ENCODE assay signal across 29 cellular contexts in the genomic region with DNA sequence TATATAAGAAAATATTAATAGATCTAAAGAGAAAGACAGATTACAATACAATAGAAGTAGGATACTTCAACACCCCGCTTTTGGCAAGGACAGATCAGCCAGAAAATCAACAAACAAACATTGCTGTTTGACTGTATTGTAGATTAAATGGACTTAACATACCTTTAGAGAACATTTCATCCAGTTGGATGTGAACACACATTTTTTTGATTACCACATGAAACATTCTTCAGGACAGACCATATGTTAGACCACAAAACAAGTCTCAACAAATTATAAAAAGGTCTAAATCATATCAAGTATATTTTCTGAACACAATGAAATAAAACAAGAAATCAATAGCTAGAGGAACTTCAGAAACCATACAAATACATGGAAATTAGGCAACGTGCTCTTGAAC.
"Had no signal": no experiment of that assay in that cellular context is flagged by ENCODE, and none has a peak within 500 bp of the region (broad histone marks: within the 10 kb centered on the region; RNA-seq: fewer than 3 reads in every experiment).

No MANE protein-coding gene starts in this region.

- H3K27ac ChIP-seq: dorsolateral prefrontal cortex, epithelial cell of prostate, neural progenitor cell, parathyroid adenoma, right lobe of liver, suprapubic skin, transverse colon, upper lobe of right lung, uterus had no signal

- DNase-seq: cerebellar nuclear complex; dorsolateral prefrontal cortex; effector CD4-positive, alpha-beta T cell; glutamatergic neuron; hypothalamus; immature natural killer cell; kidney; mesendoderm; midbrain; naive thymus-derived CD4-positive, alpha-beta T cell; right lobe of liver; stimulated activated CD4-positive, alpha-beta T cell treated with anti-CD3 and anti-CD28 coated beads, Interleukin-12 subunit alpha, Interleukin-12 subunit beta, amount 100 ng/mL, for 4 hours; stimulated activated CD4-positive, alpha-beta T cell treated with anti-CD3 and anti-CD28 coated beads, Interleukin-1b, Interleukin-23, amount 100 ng/mL, for 48 hours; stimulated activated CD4-positive, alpha-beta T cell treated with anti-CD3 and anti-CD28 coated beads, Interleukin-4, amount 100 ng/mL, for 1 hour; stimulated activated CD8-positive, alpha-beta memory T cell treated with anti-CD3 and anti-CD28 coated beads, Interleukin-4, amount 100 ng/mL, for 48 hours; stimulated activated naive CD4-positive, alpha-beta T cell; stimulated activated naive CD8-positive, alpha-beta T cell treated with anti-CD3 and anti-CD28 coated beads, Interleukin-15, amount 100 ng/mL, for 72 hours; transverse colon; upper lobe of right lung; uterus had no signal

- H3K9ac ChIP-seq: neural progenitor cell, parathyroid adenoma had no signal

- FAIRE-seq: kidney had no signal

- H3K4me3 ChIP-seq: dorsolateral prefrontal cortex, neural progenitor cell, right lobe of liver, smooth muscle cell, suprapubic skin, transverse colon, upper lobe of right lung, uterus had no signal

- H3K27me3 Mint-ChIP-seq: naive thymus-derived CD4-positive, alpha-beta T cell; progenitor cell of endocrine pancreas; stimulated activated naive CD8-positive, alpha-beta T cell treated with anti-CD3 and anti-CD28 coated beads, Interleukin-15, amount 100 ng/mL, for 72 hours had no signal

- H2AFZ ChIP-seq: neural progenitor cell, parathyroid adenoma had no signal

- ATAC-seq: esophagus mucosa; left lobe of liver; naive thymus-derived CD4-positive, alpha-beta T cell; right lobe of liver; stimulated activated naive CD8-positive, alpha-beta T cell treated with anti-CD3 and anti-CD28 coated beads, Interleukin-15, amount 100 ng/mL, for 72 hours; upper lobe of right lung had no signal

- H3K4me1 Mint-ChIP-seq: immature natural killer cell; naive thymus-derived CD4-positive, alpha-beta T cell; nephron; neural progenitor cell; stimulated activated naive CD8-positive, alpha-beta T cell treated with anti-CD3 and anti-CD28 coated beads, Interleukin-15, amount 100 ng/mL, for 72 hours had no signal

- H3K4me2 ChIP-seq: neural progenitor cell, smooth muscle cell had no signal

- H3K27me3 ChIP-seq: dorsolateral prefrontal cortex, neural progenitor cell, right lobe of liver, suprapubic skin, transverse colon, upper lobe of right lung, uterus had no signal

- H3K4me3 Mint-ChIP-seq: immature natural killer cell; naive thymus-derived CD4-positive, alpha-beta T cell; nephron; neural progenitor cell; stimulated activated naive CD8-positive, alpha-beta T cell treated with anti-CD3 and anti-CD28 coated beads, Interleukin-15, amount 100 ng/mL, for 72 hours had no signal

- H3K4me1 ChIP-seq: parathyroid adenoma, right lobe of liver, suprapubic skin, transverse colon, upper lobe of right lung, uterus had no signal

- H3K79me2 ChIP-seq: parathyroid adenoma had no signal

- H3K9me3 ChIP-seq: right lobe of liver, suprapubic skin, upper lobe of right lung had no signal

- H3K27ac Mint-ChIP-seq: immature natural killer cell; naive thymus-derived CD4-positive, alpha-beta T cell; nephron; neural progenitor cell; progenitor cell of endocrine pancreas; stimulated activated naive CD8-positive, alpha-beta T cell treated with anti-CD3 and anti-CD28 coated beads, Interleukin-15, amount 100 ng/mL, for 72 hours had no signal

- H3K36me3 ChIP-seq: suprapubic skin, transverse colon, upper lobe of right lung, uterus had no signal
